In genomic region chr14:64347748-64348147, GRCh38 we compare ENCODE assay signal across 2 cellular contexts.
TF ChIP-seq lines count a peak whose summit lies in the region.

No MANE protein-coding gene starts in this region.

TF ChIP-seq in HepG2, 621 proteins besides CTCF, POLR2A, EP300 and RAD21:
- no peak for TF ChIP-seq ZNF10 (CRISPR knock-in tag; IDR thresholded peaks at IDR 0.05; ENCODE audit: borderline replicate concordance, low read depth)
- TF ChIP-seq MAFK (conservative IDR thresholded peaks at IDR 0.05 in 1 of 2, IDR thresholded peaks at IDR 0.05 in 1 of 2; ENCODE audit: low read length in 2 of 2): peak; percentile 74 to 86
- TF ChIP-seq MAFF (IDR thresholded peaks at IDR 0.05; ENCODE audit: low read depth, low read length): peak; percentile 80
- no peak for TF ChIP-seq ZNF407 (CRISPR knock-in tag; IDR thresholded peaks at IDR 0.05; ENCODE audit: not compliant biosample characterization)

TF ChIP-seq in H1, 55 proteins besides CTCF, POLR2A, EP300 and RAD21:
- TF ChIP-seq CREB1 (IDR thresholded peaks at IDR 0.05) (no peak), POLR2AphosphoS5 (IDR thresholded peaks at IDR 0.05; ENCODE audit: low read depth, low read length) (no peak), NRF1 (IDR thresholded peaks at IDR 0.05; ENCODE audit: low read depth, low read length) (no peak), MAFK (IDR thresholded peaks at IDR 0.05; ENCODE audit: low read depth, low read length) (peak; percentile 14; the same call in 1 of the 2 replicates), ATF3 (IDR thresholded peaks at IDR 0.05; ENCODE audit: insufficient read depth, low read depth, low read length) (no peak), NANOG (IDR thresholded peaks at IDR 0.05; ENCODE audit: insufficient read depth, low read depth, low read length, poor library complexity, severe bottlenecking) (no peak)
